ENCODE assay signal across 14 cellular contexts in genomic region chr18:47871288-47871687, GRCh38. TPM values are rescaled to one million over a fixed set of nuclear protein-coding genes. Genes with fewer than 3 reads are reported as not detected.
DNase-seq lines count a peak whose midpoint lies in the region; ATAC-seq and TF ChIP-seq lines count a peak whose summit lies in the region.
"Had no signal": no experiment of that assay in that cellular context is flagged by ENCODE, and none has a peak within 500 bp of the region (broad histone marks: within the 10 kb centered on the region; RNA-seq: fewer than 3 reads in every experiment).

No MANE protein-coding gene starts in this region.

- peaks cover 53 to 54% of the 10 kb centered on the region in 2 donors for H3K4me1 Mint-ChIP-seq in natural killer cell
- H3K4me1 Mint-ChIP-seq in natural killer cell treated with Interleukin-12 subunit alpha and Interleukin-12 subunit beta and Interleukin-15 and Interleukin-18, amount 100 ng/mL, for 72 hours (ENCODE audit: low read depth in 2 of 2): peaks cover 21 to 28% of the 10 kb centered on the region in 2 donors
- H3K4me1 Mint-ChIP-seq in activated naive CD8-positive, alpha-beta T cell treated with anti-CD3 and anti-CD28 coated beads, Interleukin-2, amount 50 U/mL, for 24 hours: peaks cover 46% of the 10 kb centered on the region

- H3K4me3 Mint-ChIP-seq in natural killer cell: no peak overlapping the region
- H3K4me3 Mint-ChIP-seq in natural killer cell treated with Interleukin-12 subunit alpha and Interleukin-12 subunit beta and Interleukin-15 and Interleukin-18, amount 100 ng/mL, for 72 hours: no peak overlapping the region
- H3K4me3 Mint-ChIP-seq in activated naive CD8-positive, alpha-beta T cell treated with anti-CD3 and anti-CD28 coated beads, Interleukin-2, amount 50 U/mL, for 24 hours: no peak overlapping the region

- H3K27me3 ChIP-seq in right lobe of liver: no peaks in the 10 kb centered on the region

- H3K36me3 Mint-ChIP-seq in natural killer cell: no peaks in the 10 kb centered on the region
- H3K36me3 Mint-ChIP-seq in natural killer cell treated with Interleukin-12 subunit alpha and Interleukin-12 subunit beta and Interleukin-15 and Interleukin-18, amount 100 ng/mL, for 72 hours: peaks cover 9% of the 10 kb centered on the region
- peaks cover 35% of the 10 kb centered on the region for H3K36me3 Mint-ChIP-seq in activated naive CD8-positive, alpha-beta T cell treated with anti-CD3 and anti-CD28 coated beads, Interleukin-2, amount 50 U/mL, for 24 hours (ENCODE audit: low read depth)

- ATAC-seq in natural killer cell (no peak), right lobe of liver (peak; percentile 88 to 97 (median 93)), HG03175 (IDR thresholded peaks at IDR 0.05; ENCODE audit: unreplicated experiment) (no peak)
- no peak for ATAC-seq in natural killer cell treated with Interleukin-12 subunit alpha and Interleukin-12 subunit beta and Interleukin-15 and Interleukin-18, amount 100 ng/mL, for 72 hours
- no peak for ATAC-seq in activated naive CD8-positive, alpha-beta T cell treated with anti-CD3 and anti-CD28 coated beads, Interleukin-2, amount 50 U/mL, for 24 hours
- ATAC-seq: GM12878, HCT116 had no signal

- no peak for TF ChIP-seq CTCF in natural killer cell (IDR thresholded peaks at IDR 0.05)
- no peak for TF ChIP-seq CTCF in right lobe of liver (IDR thresholded peaks at IDR 0.05)

- no peak for TF ChIP-seq POLR2A in right lobe of liver (IDR thresholded peaks at IDR 0.05)

- intact Hi-C loops in natural killer cell (cut with micrococcal nuclease) (no loop called here), right lobe of liver (cut with DNase I) (no loop called here)

- no peaks in the 10 kb centered on the region for H3K9me3 ChIP-seq in right lobe of liver

- 45% methylated on average over 3 of the region's 3 CpGs for WGBS in right lobe of liver (ENCODE audit: insufficient coverage, low coverage, low lambda C conversion rate, missing lambda C conversion rate)

- no peaks in the 10 kb centered on the region for H3K36me3 ChIP-seq in right lobe of liver

- H3K27ac Mint-ChIP-seq in natural killer cell: peak overlapping the region; percentile 51 to 71
- no peak overlapping the region for H3K27ac Mint-ChIP-seq in natural killer cell treated with Interleukin-12 subunit alpha and Interleukin-12 subunit beta and Interleukin-15 and Interleukin-18, amount 100 ng/mL, for 72 hours
- peak overlapping the region; percentile 67 for H3K27ac Mint-ChIP-seq in activated naive CD8-positive, alpha-beta T cell treated with anti-CD3 and anti-CD28 coated beads, Interleukin-2, amount 50 U/mL, for 24 hours

- no peaks in the 10 kb centered on the region for H3K27me3 Mint-ChIP-seq in natural killer cell (ENCODE audit: low read depth in 2 of 2)
- no peaks in the 10 kb centered on the region for H3K27me3 Mint-ChIP-seq in natural killer cell treated with Interleukin-12 subunit alpha and Interleukin-12 subunit beta and Interleukin-15 and Interleukin-18, amount 100 ng/mL, for 72 hours
- no peaks in the 10 kb centered on the region for H3K27me3 Mint-ChIP-seq in activated naive CD8-positive, alpha-beta T cell treated with anti-CD3 and anti-CD28 coated beads, Interleukin-2, amount 50 U/mL, for 24 hours

- H3K4me3 ChIP-seq in right lobe of liver: no peak overlapping the region
- H3K4me3 ChIP-seq: GM12878, PC-9 had no signal

- H3K27ac ChIP-seq in right lobe of liver: no peak overlapping the region
- H3K27ac ChIP-seq: PC-9 had no signal

- no peaks in the 10 kb centered on the region for H3K9me3 Mint-ChIP-seq in natural killer cell
- no peaks in the 10 kb centered on the region for H3K9me3 Mint-ChIP-seq in natural killer cell treated with Interleukin-12 subunit alpha and Interleukin-12 subunit beta and Interleukin-15 and Interleukin-18, amount 100 ng/mL, for 72 hours
- no peaks in the 10 kb centered on the region for H3K9me3 Mint-ChIP-seq in activated naive CD8-positive, alpha-beta T cell treated with anti-CD3 and anti-CD28 coated beads, Interleukin-2, amount 50 U/mL, for 24 hours

- H3K4me1 ChIP-seq in right lobe of liver: peaks cover 0 to 14% (median 4%) of the 10 kb centered on the region in 4 donors

- DNase-seq in natural killer cell (no peak), right lobe of liver (peak in 2 of 3 donors; percentile 29 to 54), NCI-H1092 treated with DMSO at 0.1 percent for 48 hours (lab: John Stamatoyannopoulos, UW) (no peak)
- DNase-seq in natural killer cell treated with Interleukin-12 subunit alpha and Interleukin-12 subunit beta and Interleukin-15 and Interleukin-18, amount 100 ng/mL, for 72 hours (ENCODE audit: low spot score): no peak
- DNase-seq in activated naive CD8-positive, alpha-beta T cell treated with anti-CD3 and anti-CD28 coated beads, Interleukin-2, amount 50 U/mL, for 24 hours: no peak
- no peak for DNase-seq in stimulated activated CD4-positive, alpha-beta T cell treated with anti-CD3 and anti-CD28 coated beads, Interleukin-1b, Interleukin-23, amount 100 ng/mL, for 48 hours
- DNase-seq: IMR-90, NCI-H1417 treated with DMSO at 0.1 percent for 48 hours, NCI-H2029, NCI-H526, PC-9 had no signal

RNA-seq across cellular contexts. Expression of gene SMAD2, which starts 59.2 kb away (rescaled TPM):
- total RNA-seq in natural killer cell (100 to 1,000 TPM; 138 to 160 (median 148) TPM), right lobe of liver (10 to 100 TPM; 31.2 to 46.1 (median 36.0) TPM)
- total RNA-seq in natural killer cell treated with Interleukin-12 subunit alpha and Interleukin-12 subunit beta and Interleukin-15 and Interleukin-18, amount 100 ng/mL, for 72 hours: 100 to 1,000 TPM in 1 of 2 donors, 10 to 100 TPM in 1; 92.1 to 102 TPM

Comparison
In these comparisons a context has a peak if more than half of its experiments do, and no peak if none do; other contexts are left out.
1. H3K27ac Mint-ChIP-seq: peak in natural killer cell (2 of 2) and activated naive CD8-positive, alpha-beta T cell treated with anti-CD3 and anti-CD28 coated beads, Interleukin-2, amount 50 U/mL, for 24 hours (single experiment); none in natural killer cell treated with Interleukin-12 subunit alpha and Interleukin-12 subunit beta and Interleukin-15 and Interleukin-18, amount 100 ng/mL, for 72 hours (0 of 2).
2. ATAC-seq: peak in right lobe of liver (4 of 4); none in natural killer cell (0 of 3), natural killer cell treated with Interleukin-12 subunit alpha and Interleukin-12 subunit beta and Interleukin-15 and Interleukin-18, amount 100 ng/mL, for 72 hours (0 of 2), activated naive CD8-positive, alpha-beta T cell treated with anti-CD3 and anti-CD28 coated beads, Interleukin-2, amount 50 U/mL, for 24 hours (single experiment) and HG03175 (single experiment).
3. DNase-seq: peak in right lobe of liver (2 of 3); none in natural killer cell (single experiment), natural killer cell treated with Interleukin-12 subunit alpha and Interleukin-12 subunit beta and Interleukin-15 and Interleukin-18, amount 100 ng/mL, for 72 hours (single experiment), activated naive CD8-positive, alpha-beta T cell treated with anti-CD3 and anti-CD28 coated beads, Interleukin-2, amount 50 U/mL, for 24 hours (single experiment), stimulated activated CD4-positive, alpha-beta T cell treated with anti-CD3 and anti-CD28 coated beads, Interleukin-1b, Interleukin-23, amount 100 ng/mL, for 48 hours (single experiment) and NCI-H1092 treated with DMSO at 0.1 percent for 48 hours (single experiment).